10 cellular contexts compared by ENCODE assay signal in the genomic region with DNA sequence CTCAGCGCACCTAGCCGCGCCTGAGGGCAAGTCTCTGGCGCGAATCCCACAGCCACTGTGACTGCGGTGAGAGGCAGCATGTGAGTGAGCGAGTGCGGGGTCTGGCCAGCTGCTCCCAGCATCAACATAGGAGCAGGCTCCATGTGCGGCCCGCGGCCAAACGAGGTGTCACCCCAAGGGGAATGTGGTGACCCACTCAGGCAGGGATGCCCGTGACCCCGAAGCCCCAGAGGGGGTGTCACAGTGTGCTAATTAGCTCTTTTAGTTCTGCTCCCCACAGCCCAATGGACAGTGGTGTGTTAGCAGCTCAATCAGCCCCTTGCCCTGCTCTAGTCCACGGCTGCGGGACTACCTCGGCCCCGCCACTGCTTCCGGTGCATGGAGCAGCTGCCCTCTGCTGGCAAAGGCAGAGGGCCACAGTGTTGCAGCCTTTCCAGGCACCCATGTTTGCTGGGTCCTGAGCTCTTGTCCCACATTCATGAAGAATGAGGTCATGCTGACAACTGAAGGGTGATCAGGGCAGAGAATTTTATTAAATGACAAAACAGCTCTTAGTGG.
A peak's percentile ranks its signal among the peaks of the same experiment; 100 is the strongest.
DNase-seq lines count a peak whose midpoint lies in the region; ATAC-seq, FAIRE-seq and TF ChIP-seq lines count a peak whose summit lies in the region.
"Had no signal": no experiment of that assay in that cellular context is flagged by ENCODE, and none has a peak within 500 bp of the region (broad histone marks: within the 10 kb centered on the region; RNA-seq: fewer than 3 reads in every experiment).

No MANE protein-coding gene starts in this region.

- no peaks in the 10 kb centered on the region for H3F3A ChIP-seq in MM.1S (ENCODE audit: insufficient read depth, low read length)

- peaks cover 4% of the 10 kb centered on the region for H3K4me1 Mint-ChIP-seq in endodermal cell
- H3K4me1 Mint-ChIP-seq in immature natural killer cell, result no peaks in the 10 kb centered on the region
- H3K4me1 Mint-ChIP-seq in naive thymus-derived CD8-positive, alpha-beta T cell, result peaks cover 0 to 8% (median 1%) of the 10 kb centered on the region in 4 donors

- no peaks in the 10 kb centered on the region for H3K79me2 ChIP-seq in MM.1S (ENCODE audit: low read length)

- no peaks in the 10 kb centered on the region for H3K27me3 ChIP-seq in MM.1S (replicated peaks; ENCODE audit: insufficient read depth, low read length)
- no peaks in the 10 kb centered on the region for H3K27me3 ChIP-seq in endodermal cell (ENCODE audit: control insufficient read depth, insufficient read depth, low read length, poor library complexity, severe bottlenecking)
- H3K27me3 ChIP-seq: BLaER1 had no signal

- DNase-seq in stimulated activated CD4-positive, alpha-beta T cell treated with anti-CD3 and anti-CD28 coated beads, Interleukin-15, amount 100 ng/mL, for 24 hours, result peak; percentile 11
- no peak for DNase-seq in stimulated activated CD4-positive, alpha-beta T cell treated with anti-CD3 and anti-CD28 coated beads, Interleukin-4, amount 100 ng/mL, for 4 hours
- no peak for DNase-seq in MM.1S
- peak; percentile 95 for DNase-seq in endodermal cell
- DNase-seq in urothelium cell line (ENCODE audit: low spot score), result peak; percentile 50
- DNase-seq in foreskin fibroblast, result no peak
- DNase-seq in immature natural killer cell, result no peak
- DNase-seq in naive thymus-derived CD8-positive, alpha-beta T cell, result no peak
- DNase-seq: Kasumi-1 had no signal

- H3K27me3 Mint-ChIP-seq in endodermal cell (ENCODE audit: insufficient read depth), result no peaks in the 10 kb centered on the region
- H3K27me3 Mint-ChIP-seq in immature natural killer cell (ENCODE audit: low read depth in 3 of 3), result peaks cover 0 to 3% (median 1%) of the 10 kb centered on the region in 3 donors
- peaks cover 0 to 5% (median 0%) of the 10 kb centered on the region in 5 donors for H3K27me3 Mint-ChIP-seq in naive thymus-derived CD8-positive, alpha-beta T cell

- H3K36me3 Mint-ChIP-seq in endodermal cell (ENCODE audit: low read depth) (no peaks in the 10 kb centered on the region), immature natural killer cell (no peaks in the 10 kb centered on the region)
- no peaks in the 10 kb centered on the region for H3K36me3 Mint-ChIP-seq in naive thymus-derived CD8-positive, alpha-beta T cell

- H3K4me2 ChIP-seq in MM.1S (ENCODE audit: low read depth, low read length), result no peak overlapping the region
- H3K4me2 ChIP-seq: BLaER1 had no signal

- peak overlapping the region; percentile 22 for H3K27ac Mint-ChIP-seq in endodermal cell
- H3K27ac Mint-ChIP-seq in immature natural killer cell, result no peak overlapping the region
- H3K27ac Mint-ChIP-seq in naive thymus-derived CD8-positive, alpha-beta T cell, result no peak overlapping the region

- H3K4me1 ChIP-seq in MM.1S (ENCODE audit: low read length) (no peaks in the 10 kb centered on the region), endodermal cell (ENCODE audit: control insufficient read depth, insufficient read depth, low read length) (no peaks in the 10 kb centered on the region)
- H3K4me1 ChIP-seq: BLaER1 had no signal

- H3K36me3 ChIP-seq in MM.1S (replicated peaks; ENCODE audit: insufficient read depth, low read length) (no peaks in the 10 kb centered on the region), endodermal cell (ENCODE audit: control insufficient read depth, insufficient read depth, low read length) (no peaks in the 10 kb centered on the region)
- H3K36me3 ChIP-seq: BLaER1 had no signal

- TF ChIP-seq CTCF in MM.1S (IDR thresholded peaks at IDR 0.05; ENCODE audit: low read length) (peak; percentile 23), endodermal cell (conservative IDR thresholded peaks at IDR 0.05) (peak; percentile 76), foreskin fibroblast (IDR thresholded peaks at IDR 0.05; ENCODE audit: low read depth, low read length) (no peak)

- no peak overlapping the region for H2AFZ ChIP-seq in MM.1S (ENCODE audit: low read length)

- 96 to 99% methylated on average over 16 to 19 of the region's 19 CpGs for whole genome bisulfite sequencing in endodermal cell (ENCODE audit: insufficient coverage in 1 of 2, insufficient read length in 1 of 2), 2 experiments

- H3K9ac ChIP-seq in MM.1S (ENCODE audit: low read length), result no peak overlapping the region
- no peak overlapping the region for H3K9ac ChIP-seq in endodermal cell (ENCODE audit: extremely low read depth, low read length, poor library complexity, severe bottlenecking)
- H3K9ac ChIP-seq: BLaER1 had no signal

- no peak for ATAC-seq in naive thymus-derived CD8-positive, alpha-beta T cell

- peaks cover 6% of the 10 kb centered on the region for H3K9me3 Mint-ChIP-seq in endodermal cell
- H3K9me3 Mint-ChIP-seq in immature natural killer cell, result peaks cover 0 to 2% (median 0%) of the 10 kb centered on the region in 6 donors
- H3K9me3 Mint-ChIP-seq in naive thymus-derived CD8-positive, alpha-beta T cell, result no peaks in the 10 kb centered on the region

- H3K4me3 ChIP-seq in MM.1S (ENCODE audit: low read length) (no peak overlapping the region), endodermal cell (ENCODE audit: low read length) (no peak overlapping the region), foreskin fibroblast (ENCODE audit: low read depth in 1 of 2, low read length in 2 of 2) (no peak overlapping the region)
- H3K4me3 ChIP-seq: BLaER1 had no signal

- no peaks in the 10 kb centered on the region for H3K9me3 ChIP-seq in MM.1S (replicated peaks; ENCODE audit: insufficient read depth, low read length)
- no peaks in the 10 kb centered on the region for H3K9me3 ChIP-seq in endodermal cell (ENCODE audit: control insufficient read depth, low read length)
- H3K9me3 ChIP-seq: BLaER1 had no signal

- H3K27ac ChIP-seq in MM.1S (ENCODE audit: low read length) (no peak overlapping the region), endodermal cell (ENCODE audit: low read depth, low read length) (no peak overlapping the region)
- H3K27ac ChIP-seq: BLaER1 had no signal

- H3K4me3 Mint-ChIP-seq in endodermal cell (no peak overlapping the region), immature natural killer cell (no peak overlapping the region)
- no peak overlapping the region for H3K4me3 Mint-ChIP-seq in naive thymus-derived CD8-positive, alpha-beta T cell

- H4K20me1 ChIP-seq in MM.1S (ENCODE audit: insufficient read depth, low read length), result no peaks in the 10 kb centered on the region
- H4K20me1 ChIP-seq: BLaER1 had no signal

- FAIRE-seq in urothelium cell line (lab: Jason Lieb, UNC), result no peak

- POLR2A ChIA-PET in naive thymus-derived CD8-positive, alpha-beta T cell (lab: Charles Lee), result no interaction called here

- H3K9me2 ChIP-seq in MM.1S (replicated peaks; ENCODE audit: insufficient read depth, low read length), result no peaks in the 10 kb centered on the region

Comparison
In these comparisons a context has a peak if more than half of its experiments do, and no peak if none do; other contexts are left out.
1. DNase-seq: peak in stimulated activated CD4-positive, alpha-beta T cell treated with anti-CD3 and anti-CD28 coated beads, Interleukin-15, amount 100 ng/mL, for 24 hours (single experiment), endodermal cell (single experiment) and urothelium cell line (single experiment); none in stimulated activated CD4-positive, alpha-beta T cell treated with anti-CD3 and anti-CD28 coated beads, Interleukin-4, amount 100 ng/mL, for 4 hours (0 of 2), MM.1S (single experiment), foreskin fibroblast (0 of 2), immature natural killer cell (0 of 3) and naive thymus-derived CD8-positive, alpha-beta T cell (0 of 10).